2 cellular contexts compared by ENCODE assay signal in the genomic region with DNA sequence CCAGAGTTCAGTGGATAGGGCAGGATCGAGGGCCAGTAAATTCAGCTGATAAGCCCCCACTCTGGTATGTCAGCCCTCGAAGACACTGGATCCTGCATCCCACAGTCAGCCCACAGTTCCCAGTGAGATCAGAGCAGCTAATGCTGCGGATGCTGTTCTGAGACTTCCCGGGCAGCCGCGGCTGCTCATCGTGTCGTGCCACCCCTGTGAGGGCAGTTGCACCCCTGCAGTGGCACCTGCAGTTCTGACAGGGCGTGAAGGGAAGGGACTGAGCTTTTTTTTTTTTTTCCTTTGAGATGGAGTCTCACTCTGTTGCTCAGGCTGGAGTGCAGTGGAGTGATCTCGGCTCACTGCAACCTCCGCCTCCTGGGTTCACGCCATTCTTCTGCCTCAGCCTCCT.
TF ChIP-seq lines count a peak whose summit lies in the region.

No MANE protein-coding gene starts in this region.

TF ChIP-seq in HCT116, 20 proteins besides CTCF, POLR2A, EP300 and RAD21:
- TF ChIP-seq EGR1 (IDR thresholded peaks at IDR 0.05; ENCODE audit: low read depth) = no peak
- TF ChIP-seq, protein P1, sequence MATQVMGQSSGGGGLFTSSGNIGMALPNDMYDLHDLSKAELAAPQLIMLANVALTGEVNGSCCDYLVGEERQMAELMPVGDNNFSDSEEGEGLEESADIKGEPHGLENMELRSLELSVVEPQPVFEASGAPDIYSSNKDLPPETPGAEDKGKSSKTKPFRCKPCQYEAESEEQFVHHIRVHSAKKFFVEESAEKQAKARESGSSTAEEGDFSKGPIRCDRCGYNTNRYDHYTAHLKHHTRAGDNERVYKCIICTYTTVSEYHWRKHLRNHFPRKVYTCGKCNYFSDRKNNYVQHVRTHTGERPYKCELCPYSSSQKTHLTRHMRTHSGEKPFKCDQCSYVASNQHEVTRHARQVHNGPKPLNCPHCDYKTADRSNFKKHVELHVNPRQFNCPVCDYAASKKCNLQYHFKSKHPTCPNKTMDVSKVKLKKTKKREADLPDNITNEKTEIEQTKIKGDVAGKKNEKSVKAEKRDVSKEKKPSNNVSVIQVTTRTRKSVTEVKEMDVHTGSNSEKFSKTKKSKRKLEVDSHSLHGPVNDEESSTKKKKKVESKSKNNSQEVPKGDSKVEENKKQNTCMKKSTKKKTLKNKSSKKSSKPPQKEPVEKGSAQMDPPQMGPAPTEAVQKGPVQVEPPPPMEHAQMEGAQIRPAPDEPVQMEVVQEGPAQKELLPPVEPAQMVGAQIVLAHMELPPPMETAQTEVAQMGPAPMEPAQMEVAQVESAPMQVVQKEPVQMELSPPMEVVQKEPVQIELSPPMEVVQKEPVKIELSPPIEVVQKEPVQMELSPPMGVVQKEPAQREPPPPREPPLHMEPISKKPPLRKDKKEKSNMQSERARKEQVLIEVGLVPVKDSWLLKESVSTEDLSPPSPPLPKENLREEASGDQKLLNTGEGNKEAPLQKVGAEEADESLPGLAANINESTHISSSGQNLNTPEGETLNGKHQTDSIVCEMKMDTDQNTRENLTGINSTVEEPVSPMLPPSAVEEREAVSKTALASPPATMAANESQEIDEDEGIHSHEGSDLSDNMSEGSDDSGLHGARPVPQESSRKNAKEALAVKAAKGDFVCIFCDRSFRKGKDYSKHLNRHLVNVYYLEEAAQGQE (IDR thresholded peaks at IDR 0.05; ENCODE audit: low read depth) = no peak
- no peak for TF ChIP-seq YY1 (IDR thresholded peaks at IDR 0.05; ENCODE audit: extremely low read depth, insufficient replicate concordance, low read depth, low read length)

TF ChIP-seq in GM12878, 131 proteins besides CTCF, POLR2A, EP300 and RAD21:
- TF ChIP-seq JUNB (IDR thresholded peaks at IDR 0.05) = no peak
- TF ChIP-seq ZNF217 (IDR thresholded peaks at IDR 0.05) = no peak
- TF ChIP-seq, protein P2, sequence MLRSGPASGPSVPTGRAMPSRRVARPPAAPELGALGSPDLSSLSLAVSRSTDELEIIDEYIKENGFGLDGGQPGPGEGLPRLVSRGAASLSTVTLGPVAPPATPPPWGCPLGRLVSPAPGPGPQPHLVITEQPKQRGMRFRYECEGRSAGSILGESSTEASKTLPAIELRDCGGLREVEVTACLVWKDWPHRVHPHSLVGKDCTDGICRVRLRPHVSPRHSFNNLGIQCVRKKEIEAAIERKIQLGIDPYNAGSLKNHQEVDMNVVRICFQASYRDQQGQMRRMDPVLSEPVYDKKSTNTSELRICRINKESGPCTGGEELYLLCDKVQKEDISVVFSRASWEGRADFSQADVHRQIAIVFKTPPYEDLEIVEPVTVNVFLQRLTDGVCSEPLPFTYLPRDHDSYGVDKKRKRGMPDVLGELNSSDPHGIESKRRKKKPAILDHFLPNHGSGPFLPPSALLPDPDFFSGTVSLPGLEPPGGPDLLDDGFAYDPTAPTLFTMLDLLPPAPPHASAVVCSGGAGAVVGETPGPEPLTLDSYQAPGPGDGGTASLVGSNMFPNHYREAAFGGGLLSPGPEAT (IDR thresholded peaks at IDR 0.05; ENCODE audit: low read depth) = no peak
- TF ChIP-seq NFXL1 (IDR thresholded peaks at IDR 0.05; ENCODE audit: borderline replicate concordance) = no peak
